In genomic region chr9:16954032-16954431, GRCh38 we compare ENCODE assay signal across 23 cellular contexts.
"Had no signal": no experiment of that assay in that cellular context is flagged by ENCODE, and none has a peak within 500 bp of the region (broad histone marks: within the 10 kb centered on the region; RNA-seq: fewer than 3 reads in every experiment).

No MANE protein-coding gene starts in this region.

- H3K4me3 Mint-ChIP-seq: activated CD8-positive, alpha-beta T cell treated with anti-CD3 and anti-CD28 coated beads, Interleukin-2, amount 10 ng/mL, durations not matched to agents 7 days and 5 days; activated naive CD4-positive, alpha-beta T cell treated with anti-CD3 and anti-CD28 coated beads, Interleukin-2, amount 50 U/mL, for 24 hours; T-helper 1 cell treated with Interleukin-12 subunit alpha and Interleukin-12 subunit beta and Interleukin-4 antibody, amounts not matched to agents 30 μg/mL and 1 μg/mL, for 36 hours; WTC11 had no signal

- H3K27ac ChIP-seq: breast epithelium, KMS-11, PC-9 had no signal

- H3K36me3 Mint-ChIP-seq: activated naive CD4-positive, alpha-beta T cell treated with anti-CD3 and anti-CD28 coated beads, Interleukin-2, amount 50 U/mL, for 24 hours; WTC11 had no signal

- H3K9me3 Mint-ChIP-seq: T-helper 1 cell treated with Interleukin-12 subunit alpha and Interleukin-12 subunit beta and Interleukin-4 antibody, amounts not matched to agents 30 μg/mL and 1 μg/mL, for 36 hours; WTC11 had no signal

- H3K36me3 ChIP-seq: breast epithelium had no signal

- ATAC-seq: activated CD8-positive, alpha-beta T cell treated with anti-CD3 and anti-CD28 coated beads, Interleukin-2, amount 10 ng/mL, durations not matched to agents 7 days and 5 days; WTC11 had no signal

- H3K4me1 Mint-ChIP-seq: activated naive CD4-positive, alpha-beta T cell treated with anti-CD3 and anti-CD28 coated beads, Interleukin-2, amount 50 U/mL, for 24 hours had no signal

- H3K27me3 Mint-ChIP-seq: activated naive CD4-positive, alpha-beta T cell treated with anti-CD3 and anti-CD28 coated beads, Interleukin-2, amount 50 U/mL, for 24 hours had no signal

- H3K27me3 ChIP-seq: breast epithelium had no signal

- DNase-seq: activated CD4-positive, alpha-beta T cell treated with anti-CD3 and anti-CD28 coated beads for 48 hours; activated CD4-positive, alpha-beta T cell treated with anti-CD3 and anti-CD28 coated beads, Interleukin-2, amount 50 U/mL, for 4 hours; activated CD4-positive, CD25-positive, alpha-beta regulatory T cell treated with anti-CD3 and anti-CD28 coated beads, Interleukin-2, amount 50 U/mL, for 72 hours; activated CD8-positive, alpha-beta memory T cell treated with anti-CD3 and anti-CD28 coated beads, Interleukin-2, amount 50 U/mL, for 48 hours; activated CD8-positive, alpha-beta T cell treated with anti-CD3 and anti-CD28 coated beads, Interleukin-2, amount 10 ng/mL, durations not matched to agents 7 days and 5 days; activated effector memory CD4-positive, alpha-beta T cell treated with Interleukin-2 at 50 U/mL for 16 hours; activated naive CD4-positive, alpha-beta T cell; activated T-cell treated with anti-CD3 and anti-CD28 coated beads, Interleukin-2, amount 50 U/mL, for 1 hour; aorta; caudate nucleus; NCI-H1048; NCI-H1417; NCI-H1930; NCI-H2107; NCI-H446; NCI-H524; PC-9; SHP77 treated with DMSO at 0.1 percent for 48 hours had no signal

- H2AFZ ChIP-seq: PC-9 had no signal

- H3K4me3 ChIP-seq: breast epithelium, PC-9 had no signal

- H3K4me1 ChIP-seq: breast epithelium had no signal

- H3K27ac Mint-ChIP-seq: activated CD8-positive, alpha-beta T cell treated with anti-CD3 and anti-CD28 coated beads, Interleukin-2, amount 10 ng/mL, durations not matched to agents 7 days and 5 days; activated naive CD4-positive, alpha-beta T cell treated with anti-CD3 and anti-CD28 coated beads, Interleukin-2, amount 50 U/mL, for 24 hours; T-helper 1 cell treated with Interleukin-12 subunit alpha and Interleukin-12 subunit beta and Interleukin-4 antibody, amounts not matched to agents 30 μg/mL and 1 μg/mL, for 36 hours; WTC11 had no signal

- H3K4me2 ChIP-seq: KMS-11, PC-9 had no signal
